1 cellular context compared by ENCODE assay signal in the genomic region with DNA sequence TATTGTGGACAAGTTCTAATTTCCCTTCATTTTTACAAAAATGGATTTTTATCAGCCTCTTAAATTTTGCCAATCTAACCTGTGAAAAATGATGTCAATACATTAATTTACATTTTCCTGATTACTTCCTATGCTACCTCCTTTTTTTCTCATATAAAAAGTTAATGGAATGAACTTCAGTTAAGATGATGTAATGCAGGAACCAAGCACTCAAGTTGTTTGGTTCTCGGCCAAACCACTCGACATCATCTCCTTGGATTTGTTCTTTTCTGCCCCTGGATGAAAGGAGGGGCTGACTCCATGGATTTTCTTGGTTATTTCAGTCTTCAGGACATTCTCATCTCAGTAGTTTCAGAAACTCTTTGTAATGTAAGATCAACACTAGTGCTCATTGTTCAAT.
TF ChIP-seq lines count a peak whose summit lies in the region.

No MANE protein-coding gene starts in this region.

TF ChIP-seq in HepG2, 621 proteins besides CTCF, POLR2A, EP300 and RAD21 (continued from another document):
- TF ChIP-seq, protein P1, sequence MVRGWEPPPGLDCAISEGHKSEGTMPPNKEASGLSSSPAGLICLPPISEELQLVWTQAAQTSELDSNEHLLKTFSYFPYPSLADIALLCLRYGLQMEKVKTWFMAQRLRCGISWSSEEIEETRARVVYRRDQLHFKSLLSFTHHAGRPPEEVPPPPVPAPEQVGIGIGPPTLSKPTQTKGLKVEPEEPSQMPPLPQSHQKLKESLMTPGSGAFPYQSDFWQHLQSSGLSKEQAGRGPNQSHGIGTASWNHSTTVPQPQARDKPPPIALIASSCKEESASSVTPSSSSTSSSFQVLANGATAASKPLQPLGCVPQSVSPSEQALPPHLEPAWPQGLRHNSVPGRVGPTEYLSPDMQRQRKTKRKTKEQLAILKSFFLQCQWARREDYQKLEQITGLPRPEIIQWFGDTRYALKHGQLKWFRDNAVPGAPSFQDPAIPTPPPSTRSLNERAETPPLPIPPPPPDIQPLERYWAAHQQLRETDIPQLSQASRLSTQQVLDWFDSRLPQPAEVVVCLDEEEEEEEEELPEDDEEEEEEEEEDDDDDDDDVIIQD (CRISPR knock-in tag; IDR thresholded peaks at IDR 0.05; ENCODE audit: low read depth) = no peak
- TF ChIP-seq ATF7 (IDR thresholded peaks at IDR 0.05) (peak; percentile 51), ATF7 (CRISPR knock-in tag; IDR thresholded peaks at IDR 0.05) (no peak), ZNF10 (CRISPR knock-in tag; IDR thresholded peaks at IDR 0.05; ENCODE audit: borderline replicate concordance, low read depth) (no peak), ZNF83 (CRISPR knock-in tag; IDR thresholded peaks at IDR 0.05; ENCODE audit: borderline replicate concordance) (no peak), CC2D1A (CRISPR knock-in tag; IDR thresholded peaks at IDR 0.05) (no peak), RFX3 (CRISPR knock-in tag; IDR thresholded peaks at IDR 0.05) (no peak), NFE2L1 (CRISPR knock-in tag; IDR thresholded peaks at IDR 0.05; ENCODE audit: borderline replicate concordance) (no peak)
- TF ChIP-seq, protein P2, sequence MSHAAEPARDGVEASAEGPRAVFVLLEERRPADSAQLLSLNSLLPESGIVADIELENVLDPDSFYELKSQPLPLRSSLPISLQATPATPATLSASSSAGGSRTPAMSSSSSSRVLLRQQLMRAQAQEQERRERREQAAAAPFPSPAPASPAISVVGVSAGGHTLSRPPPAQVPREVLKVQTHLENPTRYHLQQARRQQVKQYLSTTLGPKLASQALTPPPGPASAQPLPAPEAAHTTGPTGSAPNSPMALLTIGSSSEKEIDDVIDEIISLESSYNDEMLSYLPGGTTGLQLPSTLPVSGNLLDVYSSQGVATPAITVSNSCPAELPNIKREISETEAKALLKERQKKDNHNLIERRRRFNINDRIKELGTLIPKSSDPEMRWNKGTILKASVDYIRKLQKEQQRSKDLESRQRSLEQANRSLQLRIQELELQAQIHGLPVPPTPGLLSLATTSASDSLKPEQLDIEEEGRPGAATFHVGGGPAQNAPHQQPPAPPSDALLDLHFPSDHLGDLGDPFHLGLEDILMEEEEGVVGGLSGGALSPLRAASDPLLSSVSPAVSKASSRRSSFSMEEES (CRISPR knock-in tag; IDR thresholded peaks at IDR 0.05) = no peak
